Comparison of ENCODE assay signal across 20 cellular contexts in genomic region chr15:39083213-39083612, GRCh38.
DNase-seq lines count a peak whose midpoint lies in the region; ATAC-seq and TF ChIP-seq lines count a peak whose summit lies in the region.
"Had no signal": no experiment of that assay in that cellular context is flagged by ENCODE, and none has a peak within 500 bp of the region (broad histone marks: within the 10 kb centered on the region; RNA-seq: fewer than 3 reads in every experiment).

No MANE protein-coding gene starts in this region.

- H3K27ac Mint-ChIP-seq in natural killer cell: peak overlapping the region in 1 of 2 donors; percentile 0
- no peak overlapping the region for H3K27ac Mint-ChIP-seq in activated CD8-positive, alpha-beta memory T cell treated with anti-CD3 and anti-CD28 coated beads, Interleukin-2, amount 10 ng/mL, durations not matched to agents 7 days and 5 days
- H3K27ac Mint-ChIP-seq: activated naive CD8-positive, alpha-beta T cell treated with anti-CD3 and anti-CD28 coated beads, Interleukin-2, amount 10 ng/mL, durations not matched to agents 7 days and 5 days had no signal

- intact Hi-C loops in natural killer cell (cut with micrococcal nuclease): no loop called here

- no peak overlapping the region for H3K4me3 ChIP-seq in cardiac fibroblast (replicated peaks in 1 of 2; ENCODE audit: low read depth in 2 of 2, low read length in 2 of 2)
- H3K4me3 ChIP-seq: heart left ventricle, right lobe of liver had no signal

- H3K4me1 Mint-ChIP-seq in natural killer cell: peaks cover 10 to 31% of the 10 kb centered on the region in 2 donors
- peaks cover 9% of the 10 kb centered on the region for H3K4me1 Mint-ChIP-seq in activated CD8-positive, alpha-beta memory T cell treated with anti-CD3 and anti-CD28 coated beads, Interleukin-2, amount 10 ng/mL, durations not matched to agents 7 days and 5 days

- DNase-seq in HCEC 1CT (peak; percentile 23), NCI-H226 (peak; percentile 22), cardiac fibroblast (ENCODE audit: low read depth in 2 of 2) (peak; percentile 78 to 87), natural killer cell (peak; percentile 19), NCI-H2171 treated with DMSO at 0.1 percent for 48 hours (lab: John Stamatoyannopoulos, UW) (no peak)
- no peak for DNase-seq in activated CD8-positive, alpha-beta memory T cell treated with anti-CD3 and anti-CD28 coated beads, Interleukin-2, amount 10 ng/mL, durations not matched to agents 7 days and 5 days
- DNase-seq: activated naive CD8-positive, alpha-beta T cell treated with anti-CD3 and anti-CD28 coated beads, Interleukin-2, amount 10 ng/mL, durations not matched to agents 7 days and 5 days; brain microvascular endothelial cell; DMS79 treated with DMSO at 0.1 percent for 48 hours; NCI-H1048; NCI-H2081 treated with DMSO at 0.1 percent for 48 hours; NCI-H526 treated with DMSO at 0.1 percent for 48 hours; right lobe of liver; stimulated activated CD4-positive, alpha-beta T cell treated with anti-CD3 and anti-CD28 coated beads, Interleukin-1b, Interleukin-23, amount 100 ng/mL, for 48 hours; stimulated activated naive CD4-positive, alpha-beta T cell treated with Interleukin-2 at 50 U/mL for 16 hours; trophoblast cell had no signal

- TF ChIP-seq CTCF in cardiac fibroblast (IDR thresholded peaks at IDR 0.05; ENCODE audit: low read depth, low read length) (no peak), natural killer cell (IDR thresholded peaks at IDR 0.05) (no peak)

- CTCF ChIA-PET in activated CD8-positive, alpha-beta memory T cell treated with anti-CD3 and anti-CD28 coated beads, Interleukin-2, amount 10 ng/mL, durations not matched to agents 7 days and 5 days (lab: Charles Lee): no interaction called here

- H3K9me3 Mint-ChIP-seq in natural killer cell: no peaks in the 10 kb centered on the region
- no peaks in the 10 kb centered on the region for H3K9me3 Mint-ChIP-seq in activated CD8-positive, alpha-beta memory T cell treated with anti-CD3 and anti-CD28 coated beads, Interleukin-2, amount 10 ng/mL, durations not matched to agents 7 days and 5 days (ENCODE audit: low read depth)
- H3K9me3 Mint-ChIP-seq: activated naive CD8-positive, alpha-beta T cell treated with anti-CD3 and anti-CD28 coated beads, Interleukin-2, amount 10 ng/mL, durations not matched to agents 7 days and 5 days had no signal

- peak; percentile 73 to 85 (median 78) for ATAC-seq in natural killer cell
- no peak for ATAC-seq in HG03432 (IDR thresholded peaks at IDR 0.05; ENCODE audit: unreplicated experiment)
- ATAC-seq in HG03135 (IDR thresholded peaks at IDR 0.05; ENCODE audit: unreplicated experiment): no peak
- ATAC-seq in activated CD8-positive, alpha-beta memory T cell treated with anti-CD3 and anti-CD28 coated beads, Interleukin-2, amount 10 ng/mL, durations not matched to agents 7 days and 5 days: no peak
- ATAC-seq: activated CD4-positive, CD25-positive, alpha-beta regulatory T cell treated with anti-CD3 and anti-CD28 coated beads, Interleukin-2, amount 50 U/mL, for 24 hours; right lobe of liver had no signal

- H3K27me3 Mint-ChIP-seq in natural killer cell (ENCODE audit: low read depth in 2 of 2): peaks cover 7 to 9% of the 10 kb centered on the region in 2 donors
- peaks cover 35% of the 10 kb centered on the region for H3K27me3 Mint-ChIP-seq in activated CD8-positive, alpha-beta memory T cell treated with anti-CD3 and anti-CD28 coated beads, Interleukin-2, amount 10 ng/mL, durations not matched to agents 7 days and 5 days

- H3K36me3 Mint-ChIP-seq in natural killer cell: no peaks in the 10 kb centered on the region
- no peaks in the 10 kb centered on the region for H3K36me3 Mint-ChIP-seq in activated CD8-positive, alpha-beta memory T cell treated with anti-CD3 and anti-CD28 coated beads, Interleukin-2, amount 10 ng/mL, durations not matched to agents 7 days and 5 days

- no peak overlapping the region for H3K4me3 Mint-ChIP-seq in natural killer cell
- no peak overlapping the region for H3K4me3 Mint-ChIP-seq in activated CD8-positive, alpha-beta memory T cell treated with anti-CD3 and anti-CD28 coated beads, Interleukin-2, amount 10 ng/mL, durations not matched to agents 7 days and 5 days
- H3K4me3 Mint-ChIP-seq: activated naive CD8-positive, alpha-beta T cell treated with anti-CD3 and anti-CD28 coated beads, Interleukin-2, amount 10 ng/mL, durations not matched to agents 7 days and 5 days had no signal

Comparison
In these comparisons a context has a peak if more than half of its experiments do, and no peak if none do; other contexts are left out.
1. DNase-seq: peak in HCEC 1CT (single experiment), NCI-H226 (single experiment), cardiac fibroblast (2 of 2) and natural killer cell (single experiment); none in activated CD8-positive, alpha-beta memory T cell treated with anti-CD3 and anti-CD28 coated beads, Interleukin-2, amount 10 ng/mL, durations not matched to agents 7 days and 5 days (single experiment) and NCI-H2171 treated with DMSO at 0.1 percent for 48 hours (single experiment).
2. ATAC-seq: peak in natural killer cell (3 of 3); none in HG03432 (single experiment), HG03135 (single experiment) and activated CD8-positive, alpha-beta memory T cell treated with anti-CD3 and anti-CD28 coated beads, Interleukin-2, amount 10 ng/mL, durations not matched to agents 7 days and 5 days (single experiment).